Comparison of ENCODE assay signal across 1 cellular context in genomic region chr2:46308081-46308480, GRCh38.
A peak's percentile ranks its signal among the peaks of the same experiment; 100 is the strongest.
TF ChIP-seq lines count a peak whose summit lies in the region.

No MANE protein-coding gene starts in this region.

TF ChIP-seq in HepG2, 621 proteins besides CTCF, POLR2A, EP300 and RAD21 (continued from another document):
- no peak for TF ChIP-seq PHF21A (CRISPR knock-in tag; IDR thresholded peaks at IDR 0.05)
- TF ChIP-seq RARA (CRISPR knock-in tag; IDR thresholded peaks at IDR 0.05): 0 out of 2 replicates have a peak, but pooled peaks have one; percentile 23
- peak; percentile 3; the same call in 1 of the 2 replicates for TF ChIP-seq SKIL (CRISPR knock-in tag; IDR thresholded peaks at IDR 0.05; ENCODE audit: borderline replicate concordance)
- TF ChIP-seq ZNF574 (CRISPR knock-in tag; IDR thresholded peaks at IDR 0.05): no peak
- TF ChIP-seq MED13 (CRISPR knock-in tag; IDR thresholded peaks at IDR 0.05): no peak
- TF ChIP-seq SIN3A (IDR thresholded peaks at IDR 0.05; ENCODE audit: borderline replicate concordance, low read depth, low read length): no peak
- TF ChIP-seq ZFP1 (CRISPR knock-in tag; IDR thresholded peaks at IDR 0.05): no peak
- no peak for TF ChIP-seq PREB (CRISPR knock-in tag; IDR thresholded peaks at IDR 0.05)
- TF ChIP-seq ESRRA (CRISPR knock-in tag; IDR thresholded peaks at IDR 0.05; ENCODE audit: low read depth): no peak
- TF ChIP-seq SNRNP70 (IDR thresholded peaks at IDR 0.05; ENCODE audit: low read depth, low read length): no peak
- TF ChIP-seq POGK (CRISPR knock-in tag; conservative IDR thresholded peaks at IDR 0.05): no peak
- no peak for TF ChIP-seq ZFYVE20 (CRISPR knock-in tag; IDR thresholded peaks at IDR 0.05; ENCODE audit: borderline replicate concordance, low read depth)
- TF ChIP-seq IRF2 (CRISPR knock-in tag; IDR thresholded peaks at IDR 0.05): no peak
- no peak for TF ChIP-seq ZNF605 (CRISPR knock-in tag; IDR thresholded peaks at IDR 0.05)
- TF ChIP-seq THYN1 (CRISPR knock-in tag; IDR thresholded peaks at IDR 0.05; ENCODE audit: borderline replicate concordance, low read depth): no peak
- TF ChIP-seq DNMT3B (CRISPR knock-in tag; conservative IDR thresholded peaks at IDR 0.05): 0 out of 2 replicates have a peak, but pooled peaks have one; percentile 1
- no peak for TF ChIP-seq MXD1 (CRISPR knock-in tag; IDR thresholded peaks at IDR 0.05)
- no peak for TF ChIP-seq FOSL2 (CRISPR knock-in tag; IDR thresholded peaks at IDR 0.05)
- TF ChIP-seq BRCA1 (CRISPR knock-in tag; IDR thresholded peaks at IDR 0.05): no peak
- no peak for TF ChIP-seq SNAPC5 (CRISPR knock-in tag; IDR thresholded peaks at IDR 0.05; ENCODE audit: borderline replicate concordance)
- TF ChIP-seq ZSCAN5A (CRISPR knock-in tag; IDR thresholded peaks at IDR 0.05; ENCODE audit: borderline replicate concordance): no peak
- TF ChIP-seq ZBTB14 (CRISPR knock-in tag; IDR thresholded peaks at IDR 0.05): no peak
- TF ChIP-seq BCL6 (CRISPR knock-in tag; IDR thresholded peaks at IDR 0.05): peak; percentile 80
- TF ChIP-seq ZNF557 (CRISPR knock-in tag; IDR thresholded peaks at IDR 0.05): no peak
- TF ChIP-seq ZNF766 (CRISPR knock-in tag; IDR thresholded peaks at IDR 0.05; ENCODE audit: borderline replicate concordance): no peak
